26 cellular contexts compared by ENCODE assay signal in genomic region chr1:114229368-114229767, GRCh38.
"Had no signal": no experiment of that assay in that cellular context is flagged by ENCODE, and none has a peak within 500 bp of the region (broad histone marks: within the 10 kb centered on the region; RNA-seq: fewer than 3 reads in every experiment).

No MANE protein-coding gene starts in this region.

- DNase-seq: naive thymus-derived CD8-positive, alpha-beta T cell; nephron progenitor cell; occipital lobe; ovary; posterior cingulate gyrus; psoas muscle; right cardiac atrium; right lobe of liver; sigmoid colon; small intestine; stimulated activated CD4-positive, alpha-beta T cell treated with anti-CD3 and anti-CD28 coated beads, Interleukin-15, amount 100 ng/mL, for 24 hours; stimulated activated CD4-positive, alpha-beta T cell treated with anti-CD3 and anti-CD28 coated beads, Interleukin-2, amount 100 ng/mL, for 24 hours; stimulated activated CD4-positive, alpha-beta T cell treated with anti-CD3 and anti-CD28 coated beads, Interleukin-2, amount 100 ng/mL, for 48 hours; stimulated activated CD4-positive, alpha-beta T cell treated with anti-CD3 and anti-CD28 coated beads, Interleukin-4, amount 100 ng/mL, for 24 hours; stimulated activated naive B cell treated with anti-CD40 and anti-IgM and Interleukin-4, amounts not matched to agents 10 μg/mL and 1 μg/mL and 100 μg/mL, for 72 hours; stimulated activated naive CD4-positive, alpha-beta T cell treated with Interleukin-2 at 50 U/mL for 16 hours; stomach; testis; tibial artery; transverse colon; upper lobe of right lung; uterus had no signal

- H3K27ac ChIP-seq: ovary, parathyroid adenoma, psoas muscle, right lobe of liver, sigmoid colon, stomach, suprapubic skin, testis, tibial artery, transverse colon, upper lobe of right lung, uterus had no signal

- H3K4me3 ChIP-seq: ovary, psoas muscle, right lobe of liver, sigmoid colon, stomach, suprapubic skin, testis, tibial artery, transverse colon, upper lobe of right lung, uterus had no signal

- H3K9me3 ChIP-seq: ovary, psoas muscle, right lobe of liver, sigmoid colon, stomach, suprapubic skin, testis, tibial artery, transverse colon, upper lobe of right lung, uterus had no signal

- H3K27me3 ChIP-seq: ovary, right lobe of liver, sigmoid colon, suprapubic skin, testis, transverse colon, upper lobe of right lung, uterus had no signal

- H3K36me3 ChIP-seq: ovary, right lobe of liver, sigmoid colon, stomach, suprapubic skin, tibial artery, transverse colon, upper lobe of right lung, uterus had no signal

- ATAC-seq: naive thymus-derived CD8-positive, alpha-beta T cell; natural killer cell treated with Interleukin-12 subunit alpha and Interleukin-12 subunit beta and Interleukin-15 and Interleukin-18, amount 100 ng/mL, for 72 hours; psoas muscle; right cardiac atrium; stimulated activated effector memory CD8-positive, alpha-beta T cell treated with anti-CD3 and anti-CD28 coated beads, Interleukin-12 subunit alpha, Interleukin-12 subunit beta, amount 100 ng/mL, for 72 hours; stimulated activated naive B cell treated with anti-CD40 and anti-IgM and Interleukin-4, amounts not matched to agents 10 μg/mL and 1 μg/mL and 100 μg/mL, for 72 hours; upper lobe of right lung had no signal

- H3K4me1 ChIP-seq: parathyroid adenoma, right lobe of liver, suprapubic skin, testis, tibial artery, upper lobe of right lung, uterus had no signal

- H3K9ac ChIP-seq: parathyroid adenoma had no signal

- H2AFZ ChIP-seq: parathyroid adenoma had no signal
